ENCODE assay signal across 1 cellular context in genomic region chr22:17911312-17911705, GRCh38.
TF ChIP-seq lines count a peak whose summit lies in the region.

No MANE protein-coding gene starts in this region.

TF ChIP-seq in IMR-90, 13 proteins besides CTCF, POLR2A, EP300 and RAD21:
- no peak for TF ChIP-seq CEBPB (IDR thresholded peaks at IDR 0.05; ENCODE audit: low read depth, low read length)
- TF ChIP-seq ELK1 (IDR thresholded peaks at IDR 0.05; ENCODE audit: borderline replicate concordance, low read depth, low read length): no peak
- no peak for TF ChIP-seq NFE2L2 (IDR thresholded peaks at IDR 0.05; ENCODE audit: low read depth, low read length)
- no peak for TF ChIP-seq MXI1 (IDR thresholded peaks at IDR 0.05; ENCODE audit: borderline replicate concordance, low read depth, low read length)
- no peak for TF ChIP-seq RCOR1 (IDR thresholded peaks at IDR 0.05; ENCODE audit: insufficient replicate concordance, low read length)
- TF ChIP-seq BHLHE40 (IDR thresholded peaks at IDR 0.05; ENCODE audit: low read depth, low read length): no peak
- no peak for TF ChIP-seq MAZ (IDR thresholded peaks at IDR 0.05; ENCODE audit: borderline replicate concordance, low read depth, low read length)
- TF ChIP-seq USF2 (IDR thresholded peaks at IDR 0.05; ENCODE audit: low read depth, low read length): no peak
- no peak for TF ChIP-seq CHD1 (IDR thresholded peaks at IDR 0.05; ENCODE audit: low read depth, low read length)
- TF ChIP-seq FOS (IDR thresholded peaks at IDR 0.05; ENCODE audit: low read depth, low read length): no peak
- no peak for TF ChIP-seq MAFK (IDR thresholded peaks at IDR 0.05; ENCODE audit: low read depth, low read length)
- TF ChIP-seq SMC3 (IDR thresholded peaks at IDR 0.05; ENCODE audit: low read depth, low read length): no peak
- no peak for TF ChIP-seq RFX5 (IDR thresholded peaks at IDR 0.05; ENCODE audit: low read depth, low read length)
